1 cellular context compared by ENCODE assay signal in genomic region chr6:28880894-28881780, GRCh38.
TF ChIP-seq lines count a peak whose summit lies in the region.

No MANE protein-coding gene starts in this region.

TF ChIP-seq in IMR-90, 13 proteins besides CTCF, POLR2A, EP300 and RAD21:
- TF ChIP-seq CHD1 (IDR thresholded peaks at IDR 0.05; ENCODE audit: low read depth, low read length) (peak; percentile 39; the same call in 1 of the 2 replicates), MAFK (IDR thresholded peaks at IDR 0.05; ENCODE audit: low read depth, low read length) (no peak; the same call in 1 of the 2 replicates), BHLHE40 (IDR thresholded peaks at IDR 0.05; ENCODE audit: low read depth, low read length) (no peak), USF2 (IDR thresholded peaks at IDR 0.05; ENCODE audit: low read depth, low read length) (no peak), FOS (IDR thresholded peaks at IDR 0.05; ENCODE audit: low read depth, low read length) (peak; percentile 69), RFX5 (IDR thresholded peaks at IDR 0.05; ENCODE audit: low read depth, low read length) (no peak), MAZ (IDR thresholded peaks at IDR 0.05; ENCODE audit: borderline replicate concordance, low read depth, low read length) (peak; percentile 77; the same call in 1 of the 2 replicates), NFE2L2 (IDR thresholded peaks at IDR 0.05; ENCODE audit: low read depth, low read length) (no peak), CEBPB (IDR thresholded peaks at IDR 0.05; ENCODE audit: low read depth, low read length) (no peak)
